In the genomic region with DNA sequence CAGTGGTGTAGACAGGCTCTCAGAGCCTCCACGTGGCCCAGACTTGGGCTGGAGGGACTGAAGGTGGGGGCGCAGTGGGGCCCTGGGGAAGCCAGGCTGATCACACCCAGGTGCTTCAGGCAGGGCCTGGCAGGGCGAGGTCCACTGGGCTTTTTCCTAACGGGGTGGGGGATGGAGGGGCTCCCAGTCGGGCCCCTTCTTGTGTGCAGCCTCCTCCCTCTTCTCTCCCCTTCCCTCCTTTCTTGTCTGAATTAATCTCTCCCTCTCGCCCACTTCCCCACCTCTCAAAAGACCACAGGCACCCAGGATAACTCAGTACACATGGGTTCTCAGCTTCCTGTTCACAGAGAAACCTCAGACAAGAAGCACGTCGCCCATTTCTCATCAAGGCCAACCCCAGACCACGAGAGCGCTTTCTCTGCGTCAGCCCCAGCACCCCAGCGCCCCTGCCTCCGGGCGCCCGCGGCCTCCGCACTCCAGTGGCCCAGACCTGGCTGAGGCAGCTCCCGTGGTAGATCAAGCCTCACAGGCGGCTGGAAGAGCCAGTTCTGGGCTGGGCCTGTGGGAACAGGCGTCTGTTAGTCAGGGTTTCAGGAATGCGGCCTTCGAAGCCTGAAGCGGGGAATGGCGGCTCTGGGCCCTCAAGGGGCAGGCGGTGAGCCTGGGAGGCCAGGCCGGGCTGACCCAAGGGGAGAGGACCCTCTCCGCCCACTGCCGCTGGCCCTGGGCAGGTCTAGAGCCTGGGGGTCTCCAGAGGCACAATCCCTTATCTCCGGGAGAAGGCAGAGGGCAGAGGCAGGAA, we compare ENCODE assay signal across 8 cellular contexts. TPM values are rescaled to one million over a fixed set of nuclear protein-coding genes. Genes with fewer than 3 reads are reported as not detected.
DNase-seq lines count a peak whose midpoint lies in the region; TF ChIP-seq lines count a peak whose summit lies in the region.

No MANE protein-coding gene starts in this region.

- H3K27ac ChIP-seq in prostate gland, result peak overlapping the region; percentile 68 to 69
- peak overlapping the region; percentile 96 for H3K27ac ChIP-seq in urinary bladder (ENCODE audit: low read depth)

- H3K4me3 ChIP-seq in AG04449 (ENCODE audit: low read depth, low read length), result no peak overlapping the region
- H3K4me3 ChIP-seq in prostate gland, result no peak overlapping the region
- no peak overlapping the region for H3K4me3 ChIP-seq in urinary bladder (ENCODE audit: low read depth, low read length)

- H3K9me3 Mint-ChIP-seq in activated CD4-positive, alpha-beta T cell treated with anti-CD3 and anti-CD28 coated beads, Interleukin-2, amount 10 ng/mL, durations not matched to agents 7 days and 5 days, result no peaks in the 10 kb centered on the region
- H3K9me3 Mint-ChIP-seq in endothelial cell (ENCODE audit: unreplicated experiment), result no peaks in the 10 kb centered on the region

- H3K36me3 ChIP-seq in prostate gland (no peaks in the 10 kb centered on the region), urinary bladder (ENCODE audit: insufficient read depth) (no peaks in the 10 kb centered on the region)

- DNase-seq in AG04449 (ENCODE audit: low read depth, low spot score) (peak; percentile 50), KG1 (lab: John Stamatoyannopoulos, UW) (peak; percentile 52), prostate gland (ENCODE audit: low spot score) (peak; percentile 68), endothelial cell (ENCODE audit: low spot score) (no peak), Ammon's horn (ENCODE audit: low spot score) (no peak)
- peak; percentile 83 for DNase-seq in activated CD4-positive, alpha-beta T cell treated with anti-CD3 and anti-CD28 coated beads, Interleukin-2, amount 10 ng/mL, durations not matched to agents 7 days and 5 days
- DNase-seq in effector CD4-positive, alpha-beta T cell, result peak; percentile 75

- H3K4me1 ChIP-seq in prostate gland (replicated peaks) (peaks cover 12% of the 10 kb centered on the region), urinary bladder (ENCODE audit: insufficient read depth) (no peaks in the 10 kb centered on the region)

- POLR2A ChIA-PET in AG04449 (lab: Yijun Ruan, JAX), result interaction anchor here (0.7 to 1.5 kb wide), 3 partner anchors 26 to 92 kb away, joined by 3 read pairs; no protein-coding TSS in a partner anchor
- POLR2A ChIA-PET in activated CD4-positive, alpha-beta T cell treated with anti-CD3 and anti-CD28 coated beads, Interleukin-2, amount 10 ng/mL, durations not matched to agents 7 days and 5 days (lab: Charles Lee), result interaction anchor here (0.6 to 1.3 kb wide), 2 partner anchors 27 to 258 kb away, joined by 3 to 4 read pairs; no protein-coding TSS in a partner anchor

- WGBS in prostate gland, result 40% methylated on average over 26 of the region's 29 CpGs
- WGBS in urinary bladder, result 76% methylated on average over 29 of the region's 29 CpGs

- peak; percentile 48 for TF ChIP-seq POLR2A in prostate gland (IDR thresholded peaks at IDR 0.05)

- intact Hi-C loops in prostate gland (cut with DNase I), result no loop called here

- CTCF ChIA-PET in AG04449 (lab: Yijun Ruan, JAX), result interaction anchor here (0.6 to 1.4 kb wide), 11 partner anchors 8 to 225 kb away, joined by 3 to 6 read pairs (median 3); no protein-coding TSS in a partner anchor
- CTCF ChIA-PET in activated CD4-positive, alpha-beta T cell treated with anti-CD3 and anti-CD28 coated beads, Interleukin-2, amount 10 ng/mL, durations not matched to agents 7 days and 5 days (lab: Charles Lee), result interaction anchor here (0.8 to 1.8 kb wide), 12 partner anchors 14 to 219 kb away, joined by 3 to 7 read pairs (median 4); a partner anchor contains a TSS

- H3K36me3 Mint-ChIP-seq in activated CD4-positive, alpha-beta T cell treated with anti-CD3 and anti-CD28 coated beads, Interleukin-2, amount 10 ng/mL, durations not matched to agents 7 days and 5 days (ENCODE audit: low read depth), result no peaks in the 10 kb centered on the region
- H3K36me3 Mint-ChIP-seq in endothelial cell (ENCODE audit: low read depth, unreplicated experiment), result no peaks in the 10 kb centered on the region

- peak overlapping the region; percentile 99 for H3K27ac Mint-ChIP-seq in activated CD4-positive, alpha-beta T cell treated with anti-CD3 and anti-CD28 coated beads, Interleukin-2, amount 10 ng/mL, durations not matched to agents 7 days and 5 days
- no peak overlapping the region for H3K27ac Mint-ChIP-seq in endothelial cell (ENCODE audit: unreplicated experiment)

- peak overlapping the region; percentile 73 for H3K4me3 Mint-ChIP-seq in activated CD4-positive, alpha-beta T cell treated with anti-CD3 and anti-CD28 coated beads, Interleukin-2, amount 10 ng/mL, durations not matched to agents 7 days and 5 days
- H3K4me3 Mint-ChIP-seq in endothelial cell (ENCODE audit: unreplicated experiment), result no peak overlapping the region

- H3K9me3 ChIP-seq in prostate gland, result no peaks in the 10 kb centered on the region

- H3K27me3 Mint-ChIP-seq in activated CD4-positive, alpha-beta T cell treated with anti-CD3 and anti-CD28 coated beads, Interleukin-2, amount 10 ng/mL, durations not matched to agents 7 days and 5 days, result no peaks in the 10 kb centered on the region
- H3K27me3 Mint-ChIP-seq in endothelial cell (ENCODE audit: unreplicated experiment), result peaks cover 4% of the 10 kb centered on the region

- peaks cover 48% of the 10 kb centered on the region for H3K4me1 Mint-ChIP-seq in activated CD4-positive, alpha-beta T cell treated with anti-CD3 and anti-CD28 coated beads, Interleukin-2, amount 10 ng/mL, durations not matched to agents 7 days and 5 days
- peaks cover 2% of the 10 kb centered on the region for H3K4me1 Mint-ChIP-seq in endothelial cell (ENCODE audit: unreplicated experiment)

- no peak for TF ChIP-seq CTCF in AG04449 (IDR thresholded peaks at IDR 0.05; ENCODE audit: insufficient read depth, low read length, missing control alignments)
- no peak for TF ChIP-seq CTCF in prostate gland (IDR thresholded peaks at IDR 0.05)
- TF ChIP-seq CTCF in endothelial cell (IDR thresholded peaks at IDR 0.05; ENCODE audit: unreplicated experiment), result no peak

- H3K27me3 ChIP-seq in prostate gland (replicated peaks; ENCODE audit: insufficient read depth), result no peaks in the 10 kb centered on the region

RNA-seq across cellular contexts. Expression of a gene that starts 50.6 kb away (rescaled TPM):
- 1 to 10 TPM; 8.1 to 9.3 TPM for total RNA-seq in activated CD4-positive, alpha-beta T cell treated with anti-CD3 and anti-CD28 coated beads, Interleukin-2, amount 10 ng/mL, durations not matched to agents 7 days and 5 days
- total RNA-seq in prostate gland, result 10 to 100 TPM; 27.5 to 36.6 TPM
- 6.8 TPM for total RNA-seq in urinary bladder
- 16.6 TPM for polyA plus RNA-seq in urinary bladder
- 7.6 TPM for total RNA-seq in endothelial cell (ENCODE audit: unreplicated experiment)

Comparison
In these comparisons a context has a peak if more than half of its experiments do, and no peak if none do; other contexts are left out.
1. DNase-seq: peak in AG04449 (single experiment), KG1 (single experiment), activated CD4-positive, alpha-beta T cell treated with anti-CD3 and anti-CD28 coated beads, Interleukin-2, amount 10 ng/mL, durations not matched to agents 7 days and 5 days (single experiment), effector CD4-positive, alpha-beta T cell (single experiment) and prostate gland (single experiment); none in endothelial cell (single experiment) and Ammon's horn (single experiment).